20 cellular contexts compared by ENCODE assay signal in the genomic region with DNA sequence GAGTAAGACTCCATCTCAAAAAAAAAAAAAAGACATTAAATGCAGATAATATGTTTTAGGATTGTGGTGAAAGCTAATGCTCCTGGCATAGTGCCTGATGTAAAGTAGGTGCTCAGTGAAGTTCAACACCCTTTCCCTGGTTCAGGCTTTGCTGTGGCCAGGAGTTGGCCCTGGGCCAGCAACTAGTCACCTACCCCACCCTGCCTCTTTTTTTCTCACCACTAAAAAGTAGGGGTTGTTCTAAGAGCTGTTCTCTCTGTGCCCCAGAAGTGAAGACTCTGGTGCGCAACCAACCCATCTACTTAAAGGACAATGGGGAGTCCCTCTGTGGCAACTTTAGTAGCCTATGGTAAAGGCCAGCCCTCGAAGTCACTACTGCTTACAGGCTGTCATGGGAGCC.
DNase-seq lines count a peak whose midpoint lies in the region; ATAC-seq lines count a peak whose summit lies in the region.
"Had no signal": no experiment of that assay in that cellular context is flagged by ENCODE, and none has a peak within 500 bp of the region (broad histone marks: within the 10 kb centered on the region; RNA-seq: fewer than 3 reads in every experiment).

No MANE protein-coding gene starts in this region.

- H3K27me3 Mint-ChIP-seq in effector memory CD8-positive, alpha-beta T cell: no peaks in the 10 kb centered on the region

- DNase-seq in NCI-H1092 treated with DMSO at 0.1 percent for 48 hours (lab: John Stamatoyannopoulos, UW) (peak; percentile 3), NCI-H1092 (lab: John Stamatoyannopoulos, UW) (no peak), Karpas-422 (no peak), nucleus accumbens (lab: John Stamatoyannopoulos, UW) (no peak)
- peak in 5 of 6 experiments; percentile 12 to 59 (median 15) for DNase-seq in stimulated activated naive CD4-positive, alpha-beta T cell (lab: John Stamatoyannopoulos, UW)
- DNase-seq in stimulated activated naive CD4-positive, alpha-beta T cell treated with Interleukin-2 at 50 U/mL for 16 hours (lab: John Stamatoyannopoulos, UW): no peak
- DNase-seq in effector memory CD8-positive, alpha-beta T cell: no peak
- DNase-seq in stimulated activated CD4-positive, alpha-beta T cell treated with anti-CD3 and anti-CD28 coated beads, Interleukin-4, amount 100 ng/mL, for 1 hour: no peak
- DNase-seq: colonic mucosa, IMR-90, mucosa of descending colon, NCI-H1105 treated with DMSO at 0.1 percent for 48 hours, NCI-H510A, stomach, SW 1271, WERI-Rb-1 had no signal

- H3K27ac Mint-ChIP-seq in effector memory CD8-positive, alpha-beta T cell: peak overlapping the region; percentile 72 to 84

- H3K4me3 ChIP-seq in Karpas-422 (ENCODE audit: low read length): no peak overlapping the region
- H3K4me3 ChIP-seq: BLaER1 treated with 17β-estradiol and CSF1 and Interleukin-3, amounts not matched to agents 10 nM and 100 nM; colonic mucosa; mucosa of descending colon; smooth muscle cell; stomach had no signal

- H2AFZ ChIP-seq in Karpas-422 (ENCODE audit: low read length): no peak overlapping the region
- H2AFZ ChIP-seq: parathyroid adenoma had no signal

- H3K4me1 Mint-ChIP-seq in effector memory CD8-positive, alpha-beta T cell (ENCODE audit: low read depth in 2 of 2): peaks cover 14 to 22% of the 10 kb centered on the region in 2 donors

- no peaks in the 10 kb centered on the region for H3K4me1 ChIP-seq in Karpas-422 (ENCODE audit: low read length)
- H3K4me1 ChIP-seq: colonic mucosa, parathyroid adenoma had no signal

- H3K9me3 ChIP-seq in Karpas-422 (ENCODE audit: low read length): no peaks in the 10 kb centered on the region
- H3K9me3 ChIP-seq: BLaER1 treated with 17β-estradiol and CSF1 and Interleukin-3, amounts not matched to agents 10 nM and 100 nM; colonic mucosa; mucosa of descending colon; stomach had no signal

- no peaks in the 10 kb centered on the region for H3K27me3 ChIP-seq in Karpas-422 (ENCODE audit: low read length)
- H3K27me3 ChIP-seq: BLaER1 treated with 17β-estradiol and CSF1 and Interleukin-3, amounts not matched to agents 10 nM and 100 nM; colonic mucosa; stomach had no signal

- H4K20me1 ChIP-seq in Karpas-422 (ENCODE audit: insufficient read depth, low read depth, low read length): peaks cover 3% of the 10 kb centered on the region; the same call in 1 of the 2 replicates

- no peaks in the 10 kb centered on the region for H3K79me2 ChIP-seq in Karpas-422 (ENCODE audit: low read length)
- H3K79me2 ChIP-seq: parathyroid adenoma had no signal

- H3K9me2 ChIP-seq in Karpas-422 (replicated peaks; ENCODE audit: insufficient read depth, low read length): no peaks in the 10 kb centered on the region

- H3K4me2 ChIP-seq in Karpas-422 (ENCODE audit: low read depth, low read length, poor library complexity, severe bottlenecking): no peak overlapping the region
- H3K4me2 ChIP-seq: smooth muscle cell had no signal

- H3K27ac ChIP-seq in Karpas-422 (ENCODE audit: low read length): no peak overlapping the region
- H3K27ac ChIP-seq: 22Rv1, colonic mucosa, parathyroid adenoma, stomach, WERI-Rb-1 had no signal

- H3K36me3 ChIP-seq in Karpas-422 (ENCODE audit: insufficient read depth, low read length): no peaks in the 10 kb centered on the region

- H3K4me3 Mint-ChIP-seq in effector memory CD8-positive, alpha-beta T cell: peak overlapping the region; percentile 21 to 43

- no peaks in the 10 kb centered on the region for H3K9me3 Mint-ChIP-seq in effector memory CD8-positive, alpha-beta T cell

- peaks cover 17% of the 10 kb centered on the region for H3K36me3 Mint-ChIP-seq in effector memory CD8-positive, alpha-beta T cell (ENCODE audit: insufficient read depth)

- ATAC-seq in effector memory CD8-positive, alpha-beta T cell (replicated peaks): peak; percentile 80
- ATAC-seq: mucosa of descending colon had no signal

- H3K9ac ChIP-seq in Karpas-422 (ENCODE audit: low read length): no peak overlapping the region
- H3K9ac ChIP-seq: parathyroid adenoma had no signal

Comparison
In these comparisons a context has a peak if more than half of its experiments do, and no peak if none do; other contexts are left out.
1. DNase-seq: peak in NCI-H1092 treated with DMSO at 0.1 percent for 48 hours (single experiment) and stimulated activated naive CD4-positive, alpha-beta T cell (5 of 6); none in NCI-H1092 (single experiment), stimulated activated naive CD4-positive, alpha-beta T cell treated with Interleukin-2 at 50 U/mL for 16 hours (single experiment), effector memory CD8-positive, alpha-beta T cell (0 of 3), Karpas-422 (single experiment), nucleus accumbens (0 of 56) and stimulated activated CD4-positive, alpha-beta T cell treated with anti-CD3 and anti-CD28 coated beads, Interleukin-4, amount 100 ng/mL, for 1 hour (single experiment).